In the genomic region with DNA sequence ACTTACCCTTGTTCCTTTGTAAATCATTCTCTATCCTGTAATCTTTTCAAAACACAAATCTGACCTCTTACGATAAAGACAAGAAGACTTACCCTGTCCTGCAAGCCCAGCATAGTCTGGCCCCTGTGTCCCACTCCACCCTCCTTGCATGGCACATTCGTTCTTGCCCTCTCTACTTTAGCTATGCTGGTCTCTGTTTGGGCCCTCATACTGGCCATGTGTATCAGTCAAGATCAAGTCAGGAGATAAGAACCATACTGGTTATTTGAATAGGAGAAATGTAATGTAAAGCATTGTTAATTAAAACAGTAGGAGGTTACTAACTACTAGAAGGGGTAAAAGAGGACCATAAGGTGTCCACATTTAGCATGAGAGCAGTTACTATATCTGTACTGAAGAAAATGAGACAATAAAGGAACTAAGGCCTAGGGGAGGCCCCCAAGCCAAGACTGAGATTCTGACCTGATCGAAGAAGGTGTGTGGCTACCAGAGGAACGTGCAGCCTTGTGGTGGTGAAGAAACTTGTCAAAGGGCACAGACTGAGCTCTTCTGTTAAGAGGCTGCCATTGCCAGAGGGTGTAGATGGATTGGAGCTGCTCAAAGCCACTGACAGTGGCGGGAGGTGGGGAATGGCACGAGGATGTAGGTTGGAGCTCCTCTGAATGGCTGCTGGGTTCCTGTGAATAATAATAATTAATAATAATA, we compare ENCODE assay signal across 19 cellular contexts.
DNase-seq lines count a peak whose midpoint lies in the region; ATAC-seq, FAIRE-seq and TF ChIP-seq lines count a peak whose summit lies in the region.
"Had no signal": no experiment of that assay in that cellular context is flagged by ENCODE, and none has a peak within 500 bp of the region (broad histone marks: within the 10 kb centered on the region; RNA-seq: fewer than 3 reads in every experiment).

No MANE protein-coding gene starts in this region.

- H4K91ac ChIP-seq in H1 (replicated peaks; ENCODE audit: insufficient read length, low read length), result no peak overlapping the region

- no peak overlapping the region for H3K23ac ChIP-seq in H1 (ENCODE audit: insufficient read length)

- H3K27me3 ChIP-seq in H1 (replicated peaks in 1 of 4; ENCODE audit: control insufficient read depth in 3 of 4, extremely low read depth in 1 of 4, insufficient read depth in 3 of 4, low read length in 3 of 4) (no peaks in the 10 kb centered on the region), gastroesophageal sphincter (no peaks in the 10 kb centered on the region), neural progenitor cell (no peaks in the 10 kb centered on the region)
- H3K27me3 ChIP-seq: dorsolateral prefrontal cortex, esophagus muscularis mucosa had no signal

- no peaks in the 10 kb centered on the region for H3K9me3 ChIP-seq in H1 (ENCODE audit: insufficient read depth in 2 of 2, low read depth in 1 of 2, low read length in 1 of 2)
- no peaks in the 10 kb centered on the region for H3K9me3 ChIP-seq in gastroesophageal sphincter
- no peaks in the 10 kb centered on the region for H3K9me3 ChIP-seq in neural progenitor cell (ENCODE audit: low read depth)
- H3K9me3 ChIP-seq: esophagus muscularis mucosa had no signal

- H2BK12ac ChIP-seq in H1 (ENCODE audit: low read depth, low read length), result no peak overlapping the region

- H3K9me3 Mint-ChIP-seq in neural progenitor cell, result no peaks in the 10 kb centered on the region
- H3K9me3 Mint-ChIP-seq: activated naive CD8-positive, alpha-beta T cell treated with anti-CD3 and anti-CD28 coated beads, Interleukin-2, amount 10 ng/mL, durations not matched to agents 7 days and 5 days had no signal

- H3K4me3 Mint-ChIP-seq in neural progenitor cell, result no peak overlapping the region
- H3K4me3 Mint-ChIP-seq: activated naive CD8-positive, alpha-beta T cell treated with anti-CD3 and anti-CD28 coated beads, Interleukin-2, amount 10 ng/mL, durations not matched to agents 7 days and 5 days; nephron had no signal

- H3K4me3 ChIP-seq in H1 (ENCODE audit: extremely low read depth in 1 of 4, insufficient read depth in 2 of 4, low read depth in 3 of 4, low read length in 4 of 4) (no peak overlapping the region), gastroesophageal sphincter (no peak overlapping the region), neural progenitor cell (no peak overlapping the region)
- H3K4me3 ChIP-seq: dorsolateral prefrontal cortex, esophagus muscularis mucosa had no signal

- H2BK120ac ChIP-seq in H1 (replicated peaks; ENCODE audit: low read depth, low read length), result no peak overlapping the region

- ATAC-seq in GM18868 (IDR thresholded peaks at IDR 0.05; ENCODE audit: unreplicated experiment), result peak; percentile 92
- ATAC-seq in GM21737 (IDR thresholded peaks at IDR 0.05; ENCODE audit: unreplicated experiment), result peak; percentile 61
- peak; percentile 70 for ATAC-seq in HG03066 (IDR thresholded peaks at IDR 0.05; ENCODE audit: low read depth, unreplicated experiment)
- no peak for ATAC-seq in gastroesophageal sphincter
- ATAC-seq: Right ventricle myocardium inferior had no signal

- H2AFZ ChIP-seq in H1 (ENCODE audit: low read length) (no peak overlapping the region), neural progenitor cell (replicated peaks) (no peak overlapping the region)

- no peak overlapping the region for H3K56ac ChIP-seq in H1 (replicated peaks; ENCODE audit: insufficient read length, low read depth, low read length)

- no peak overlapping the region for H2BK20ac ChIP-seq in H1 (ENCODE audit: low read length)

- H3K36me3 ChIP-seq in H1 (ENCODE audit: control insufficient read depth in 2 of 4, insufficient read depth in 4 of 4, low read length in 3 of 4), result peaks cover 5 to 10% (median 8%) of the 10 kb centered on the region in 4 experiments; a peak in 6 of 8 replicates
- H3K36me3 ChIP-seq in gastroesophageal sphincter, result peaks cover 0 to 30% of the 10 kb centered on the region in 2 donors
- H3K36me3 ChIP-seq in neural progenitor cell, result no peaks in the 10 kb centered on the region

- peaks cover 14% of the 10 kb centered on the region for H3K4me1 Mint-ChIP-seq in neural progenitor cell

- H3K79me2 ChIP-seq in H1 (ENCODE audit: control insufficient read depth in 1 of 2, insufficient read depth in 2 of 2, low read length in 2 of 2) (no peaks in the 10 kb centered on the region), neural progenitor cell (ENCODE audit: low read depth) (no peaks in the 10 kb centered on the region)

- no peak for TF ChIP-seq RAD21 in H1 (IDR thresholded peaks at IDR 0.05 in 1 of 2, conservative IDR thresholded peaks at IDR 0.05 in 1 of 2; ENCODE audit: low read depth in 2 of 2, low read length in 2 of 2)

- no peak for TF ChIP-seq EP300 in H1 (IDR thresholded peaks at IDR 0.05; ENCODE audit: borderline replicate concordance in 1 of 2, low read depth in 2 of 2, low read length in 2 of 2)
- no peak for TF ChIP-seq EP300 in gastroesophageal sphincter (IDR thresholded peaks at IDR 0.05)

- no peak overlapping the region for H4K5ac ChIP-seq in H1 (ENCODE audit: insufficient read length, low read depth, low read length)

- no peaks in the 10 kb centered on the region for H3F3A ChIP-seq in neural progenitor cell (ENCODE audit: low read depth)

- no peak overlapping the region for H3K18ac ChIP-seq in H1 (ENCODE audit: extremely low read depth, low read length)

- 87% methylated on average over 6 of the region's 6 CpGs; no CpG with 5 or more reads in 1 of the 2 experiments for WGBS in H1 (ENCODE audit: extremely low coverage in 1 of 2, insufficient coverage in 1 of 2, insufficient read length in 1 of 2, insufficient replicate concordance in 2 of 2, low coverage in 1 of 2, low lambda C conversion rate in 2 of 2, missing lambda C conversion rate in 1 of 2), 2 experiments
- WGBS in gastroesophageal sphincter (ENCODE audit: low coverage in 1 of 2), 2 donors, result 91 to 95% methylated on average over 4 to 6 of the region's 6 CpGs

- H3K79me1 ChIP-seq in H1 (ENCODE audit: low read depth, low read length), result no peaks in the 10 kb centered on the region; the same call in 1 of the 2 replicates

- TF ChIP-seq CTCF in H1 (IDR thresholded peaks at IDR 0.05; ENCODE audit: control extremely low read depth in 1 of 3, insufficient read depth in 1 of 3, low read depth in 1 of 3, low read length in 3 of 3) (no peak), gastroesophageal sphincter (IDR thresholded peaks at IDR 0.05) (no peak), neural progenitor cell (IDR thresholded peaks at IDR 0.05) (no peak)

- H4K8ac ChIP-seq in H1 (ENCODE audit: extremely low read depth, insufficient read depth, low read length), result no peak overlapping the region

- H3K27ac ChIP-seq in H1 (ENCODE audit: low read depth, low read length) (no peak overlapping the region), gastroesophageal sphincter (no peak overlapping the region), neural progenitor cell (no peak overlapping the region)
- H3K27ac ChIP-seq: dorsolateral prefrontal cortex, esophagus muscularis mucosa, HL-60 had no signal

- POLR2A ChIA-PET in H1 (lab: Charles Lee; ENCODE audit: partially characterized antibody), result interaction anchor here (0.7 to 0.8 kb wide), 2 partner anchors 13 to 453 kb away, joined by 3 read pairs; no protein-coding TSS in a partner anchor

- H3K36me3 Mint-ChIP-seq in neural progenitor cell, result peaks cover 3% of the 10 kb centered on the region

- no peak overlapping the region for H3K14ac ChIP-seq in H1 (ENCODE audit: insufficient read length)

- no peak overlapping the region for H3K4ac ChIP-seq in H1 (replicated peaks; ENCODE audit: insufficient read length, low read depth, low read length)

- H3K9ac ChIP-seq in H1 (replicated peaks in 1 of 4; ENCODE audit: extremely low read depth in 1 of 4, low read depth in 3 of 4, low read length in 3 of 4) (no peak overlapping the region), neural progenitor cell (no peak overlapping the region)

- FAIRE-seq in H1 (lab: Jason Lieb, UNC), result no peak

- no peaks in the 10 kb centered on the region for H4K20me1 ChIP-seq in H1 (replicated peaks in 1 of 2; ENCODE audit: control insufficient read depth in 1 of 2, insufficient read depth in 2 of 2, low read length in 2 of 2)
- no peaks in the 10 kb centered on the region for H4K20me1 ChIP-seq in neural progenitor cell (ENCODE audit: low read depth)

- no peak overlapping the region for H2BK15ac ChIP-seq in H1 (ENCODE audit: low read length)

- no peak overlapping the region for H2AK5ac ChIP-seq in H1 (ENCODE audit: low read depth, low read length)

- no peak overlapping the region for H3K4me2 ChIP-seq in H1 (ENCODE audit: insufficient read depth in 1 of 2, low read depth in 2 of 2, low read length in 2 of 2)
- H3K4me2 ChIP-seq in neural progenitor cell, result no peak overlapping the region

- CTCF ChIA-PET in H1 (lab: Charles Lee; ENCODE audit: partially characterized antibody), result interaction anchor here (0.7 kb wide), 1 partner anchor 20 kb away, joined by 3 read pairs; no protein-coding TSS in a partner anchor

- no peaks in the 10 kb centered on the region; the same call in 1 of the 2 replicates for H3K23me2 ChIP-seq in H1 (ENCODE audit: low read depth, low read length)

- TF ChIP-seq POLR2A in H1 (IDR thresholded peaks at IDR 0.05; ENCODE audit: control extremely low read depth in 1 of 2, low read depth in 2 of 2, low read length in 2 of 2), result 0 out of 3 replicates have a peak, but pooled peaks of 1 of the 2 experiments have one; percentile 51
- TF ChIP-seq POLR2A in gastroesophageal sphincter (IDR thresholded peaks at IDR 0.05), result no peak

- no peak overlapping the region; the same call in 1 of the 2 replicates for H2BK5ac ChIP-seq in H1 (ENCODE audit: low read depth, low read length)

- no peak for DNase-seq in H1 (ENCODE audit: low read depth in 1 of 2, low spot score in 2 of 2)
- DNase-seq in cortex of kidney (lab: John Stamatoyannopoulos, UW), result no peak
- no peak for DNase-seq in neural progenitor cell (ENCODE audit: low spot score)
- no peak for DNase-seq in SHP77 (lab: John Stamatoyannopoulos, UW)
- DNase-seq: activated naive CD8-positive, alpha-beta T cell treated with anti-CD3 and anti-CD28 coated beads, Interleukin-2, amount 10 ng/mL, durations not matched to agents 7 days and 5 days; COR-L47; dorsolateral prefrontal cortex; glutamatergic neuron; KBM-7; NCI-H1105; retina had no signal

- H3K27me3 Mint-ChIP-seq in neural progenitor cell (ENCODE audit: insufficient read depth, low read depth), result no peaks in the 10 kb centered on the region
- H3K27me3 Mint-ChIP-seq: activated naive CD8-positive, alpha-beta T cell treated with anti-CD3 and anti-CD28 coated beads, Interleukin-2, amount 10 ng/mL, durations not matched to agents 7 days and 5 days had no signal

- H3K4me1 ChIP-seq in H1 (replicated peaks in 1 of 4; ENCODE audit: control insufficient read depth in 3 of 4, insufficient read depth in 4 of 4, low read length in 3 of 4), result peaks cover 0 to 6% (median 1%) of the 10 kb centered on the region in 4 experiments; a peak in 2 of 7 replicates
- no peaks in the 10 kb centered on the region for H3K4me1 ChIP-seq in gastroesophageal sphincter
- H3K4me1 ChIP-seq in neural progenitor cell, result peaks cover 14% of the 10 kb centered on the region
- H3K4me1 ChIP-seq: esophagus muscularis mucosa had no signal

- H3K27ac Mint-ChIP-seq in neural progenitor cell, result no peak overlapping the region
- H3K27ac Mint-ChIP-seq: activated naive CD8-positive, alpha-beta T cell treated with anti-CD3 and anti-CD28 coated beads, Interleukin-2, amount 10 ng/mL, durations not matched to agents 7 days and 5 days; nephron had no signal

TF ChIP-seq in H1, 55 proteins besides CTCF, POLR2A, EP300 and RAD21 (continues in another document):
- peak; percentile 38; the same call in 1 of the 2 replicates for TF ChIP-seq POLR2AphosphoS5 (IDR thresholded peaks at IDR 0.05; ENCODE audit: low read depth, low read length)
